8 cellular contexts compared by ENCODE assay signal in genomic region chr1:19483691-19484090, GRCh38. TPM values are rescaled to one million over a fixed set of nuclear protein-coding genes. Genes with fewer than 3 reads are reported as not detected.
DNase-seq lines count a peak whose midpoint lies in the region; ATAC-seq and TF ChIP-seq lines count a peak whose summit lies in the region.

No MANE protein-coding gene starts in this region.

- no peak overlapping the region for H2BK20ac ChIP-seq in H9 (ENCODE audit: low read depth, low read length, poor library complexity, severe bottlenecking)

- POLR2A ChIA-PET in activated CD4-positive, alpha-beta memory T cell treated with anti-CD3 and anti-CD28 coated beads, Interleukin-2, amount 10 ng/mL, durations not matched to agents 7 days and 5 days (lab: Charles Lee) = interaction anchor here (0.9 to 9.8 kb wide), 7 partner anchors 9 to 93 kb away, joined by 3 to 107 read pairs (median 8); no protein-coding TSS in a partner anchor

- ATAC-seq in GM18511 (IDR thresholded peaks at IDR 0.05; ENCODE audit: unreplicated experiment) = no peak
- ATAC-seq in left colon = no peak
- ATAC-seq in GM18868 (IDR thresholded peaks at IDR 0.05; ENCODE audit: unreplicated experiment) = no peak

- H4K20me1 ChIP-seq in H9 (ENCODE audit: control insufficient read depth, insufficient read depth, insufficient read length) = no peaks in the 10 kb centered on the region

- no peak overlapping the region for H3T11ph ChIP-seq in H9 (ENCODE audit: low read length)

- no peak overlapping the region for H2BK5ac ChIP-seq in H9 (ENCODE audit: insufficient read length, low read length)

- H4K91ac ChIP-seq in H9 (ENCODE audit: insufficient read length, low read depth, low read length) = no peak overlapping the region

- H3K27me3 ChIP-seq in H9 (ENCODE audit: insufficient read depth, low read length) (no peaks in the 10 kb centered on the region), iPS-15b (ENCODE audit: control insufficient read depth, insufficient read depth, low read length) (no peaks in the 10 kb centered on the region), spleen (replicated peaks in 1 of 7) (no peaks in the 10 kb centered on the region)

- H3K18ac ChIP-seq in H9 (ENCODE audit: insufficient read length, low read depth, low read length) = no peak overlapping the region

- peaks cover 42% of the 10 kb centered on the region for H3K4me1 ChIP-seq in H9 (ENCODE audit: insufficient read depth, low read length)
- H3K4me1 ChIP-seq in iPS-15b (ENCODE audit: control insufficient read depth, insufficient read depth, low read length) = peaks cover 42% of the 10 kb centered on the region
- peaks cover 70 to 92% (median 82%) of the 10 kb centered on the region in 6 donors for H3K4me1 ChIP-seq in spleen

- H3K36me3 ChIP-seq in iPS-15b (ENCODE audit: control insufficient read depth, insufficient read depth, low read length) = peaks cover 3% of the 10 kb centered on the region
- peaks cover 0 to 52% (median 4%) of the 10 kb centered on the region in 6 donors for H3K36me3 ChIP-seq in spleen

- peak overlapping the region in 1 of 3 experiments; percentile 82; a peak in 4 of 7 replicates for H3K27ac Mint-ChIP-seq in H9
- peak overlapping the region; percentile 92 for H3K27ac Mint-ChIP-seq in activated CD4-positive, alpha-beta memory T cell treated with anti-CD3 and anti-CD28 coated beads, Interleukin-2, amount 10 ng/mL, durations not matched to agents 7 days and 5 days

- H2BK120ac ChIP-seq in H9 (ENCODE audit: low read depth, low read length, poor library complexity, severe bottlenecking) = no peak overlapping the region

- no peak overlapping the region for H2BK12ac ChIP-seq in H9 (ENCODE audit: insufficient read length, low read depth, low read length)

- peaks cover 12% of the 10 kb centered on the region for H3K79me1 ChIP-seq in H9 (ENCODE audit: insufficient read depth, low read depth, low read length, poor library complexity, severe bottlenecking)

- no peaks in the 10 kb centered on the region for H3K9me3 Mint-ChIP-seq in H9
- no peaks in the 10 kb centered on the region for H3K9me3 Mint-ChIP-seq in activated CD4-positive, alpha-beta memory T cell treated with anti-CD3 and anti-CD28 coated beads, Interleukin-2, amount 10 ng/mL, durations not matched to agents 7 days and 5 days

- peaks cover 55% of the 10 kb centered on the region for H3K79me2 ChIP-seq in H9 (ENCODE audit: insufficient read depth, low read length)

- no peaks in the 10 kb centered on the region for H3K9me3 ChIP-seq in H9 (ENCODE audit: control insufficient read depth, low read depth, low read length)
- H3K9me3 ChIP-seq in iPS-15b (ENCODE audit: control insufficient read depth, insufficient read depth, low read length) = no peaks in the 10 kb centered on the region
- H3K9me3 ChIP-seq in spleen = no peaks in the 10 kb centered on the region

- H3K4ac ChIP-seq in H9 (ENCODE audit: low read depth, low read length) = no peak overlapping the region

- intact Hi-C loops in spleen (cut with DNase I; ENCODE audit: low total_unique reads) = loop anchor here (10.0 kb wide), 1 partner anchor 111 kb away; a partner anchor contains a TSS
- intact Hi-C loops in left colon (cut with DNase I, micrococcal nuclease) = loop anchor here in 1 of 2 donors (5.0 kb wide), 1 partner anchor 164 kb away; no protein-coding TSS in a partner anchor

- WGBS in H9 (ENCODE audit: extremely low coverage, insufficient read length, low lambda C conversion rate) = no CpG with 5 or more reads among the region's 3 CpGs
- WGBS in spleen, 5 donors = 42 to 57% (median 45%) methylated on average over 3 of the region's 3 CpGs

- H3K4me1 Mint-ChIP-seq in H9 = peaks cover 59 to 66% of the 10 kb centered on the region in 2 experiments
- H3K4me1 Mint-ChIP-seq in activated CD4-positive, alpha-beta memory T cell treated with anti-CD3 and anti-CD28 coated beads, Interleukin-2, amount 10 ng/mL, durations not matched to agents 7 days and 5 days = peaks cover 74% of the 10 kb centered on the region

- peaks cover 8% of the 10 kb centered on the region for H3K23me2 ChIP-seq in H9 (ENCODE audit: insufficient read length, low read depth, low read length, poor library complexity, severe bottlenecking)

- H3K4me3 ChIP-seq in iPS-15b (ENCODE audit: low read depth, low read length) (peak overlapping the region; percentile 96), spleen (peak overlapping the region; percentile 76 to 99 (median 94))

- no peak overlapping the region for H4K8ac ChIP-seq in H9 (replicated peaks; ENCODE audit: insufficient read length, low read depth, low read length)

- no peak overlapping the region for H3K14ac ChIP-seq in H9 (ENCODE audit: insufficient read depth, low read length)

- DNase-seq in H9 (no peak), spleen (no peak), left colon (no peak), hepatic stellate cell (ENCODE audit: low spot score) (no peak)
- DNase-seq in activated CD4-positive, alpha-beta memory T cell treated with anti-CD3 and anti-CD28 coated beads, Interleukin-2, amount 10 ng/mL, durations not matched to agents 7 days and 5 days = no peak

- H3K27ac ChIP-seq in H9 (ENCODE audit: insufficient read length, low read depth, low read length) (no peak overlapping the region), spleen (peak overlapping the region in 7 of 8 donors; percentile 5 to 100 (median 99))

- H3K36me3 Mint-ChIP-seq in H9 (ENCODE audit: insufficient read depth in 1 of 3, low read depth in 3 of 3) = peaks cover 13 to 20% (median 19%) of the 10 kb centered on the region in 3 experiments
- peaks cover 53% of the 10 kb centered on the region for H3K36me3 Mint-ChIP-seq in activated CD4-positive, alpha-beta memory T cell treated with anti-CD3 and anti-CD28 coated beads, Interleukin-2, amount 10 ng/mL, durations not matched to agents 7 days and 5 days (ENCODE audit: low read depth)

- no peak overlapping the region for H2AFZ ChIP-seq in H9 (ENCODE audit: low read length)

- no peak overlapping the region for H3K56ac ChIP-seq in H9 (ENCODE audit: insufficient read length, low read depth, low read length)

- peak overlapping the region; percentile 95 for H3K4me3 Mint-ChIP-seq in H9
- H3K4me3 Mint-ChIP-seq in activated CD4-positive, alpha-beta memory T cell treated with anti-CD3 and anti-CD28 coated beads, Interleukin-2, amount 10 ng/mL, durations not matched to agents 7 days and 5 days = peak overlapping the region; percentile 92

- TF ChIP-seq POLR2A in spleen (IDR thresholded peaks at IDR 0.05) = no peak

- peak overlapping the region; percentile 41 for H3K4me2 ChIP-seq in H9 (ENCODE audit: insufficient read depth, insufficient read length, low read length)

- TF ChIP-seq CTCF in H9 (conservative IDR thresholded peaks at IDR 0.05) (no peak), spleen (IDR thresholded peaks at IDR 0.05 in 8 of 11, conservative IDR thresholded peaks at IDR 0.05 in 3 of 11) (no peak)

- H3K27me3 Mint-ChIP-seq in H9 (ENCODE audit: low read depth) = no peaks in the 10 kb centered on the region
- no peaks in the 10 kb centered on the region for H3K27me3 Mint-ChIP-seq in activated CD4-positive, alpha-beta memory T cell treated with anti-CD3 and anti-CD28 coated beads, Interleukin-2, amount 10 ng/mL, durations not matched to agents 7 days and 5 days

- H3K23ac ChIP-seq in H9 (ENCODE audit: insufficient read length, low read depth, low read length) = no peak overlapping the region

- H2BK15ac ChIP-seq in H9 (ENCODE audit: low read depth, low read length) = no peak overlapping the region

- H3K9ac ChIP-seq in H9 (ENCODE audit: extremely low read depth, insufficient read length, low read length) (no peak overlapping the region), iPS-15b (ENCODE audit: low read depth, low read length) (no peak overlapping the region)

- no peak overlapping the region for H4K5ac ChIP-seq in H9 (ENCODE audit: insufficient read length, low read depth, low read length)

- CTCF ChIA-PET in activated CD4-positive, alpha-beta memory T cell treated with anti-CD3 and anti-CD28 coated beads, Interleukin-2, amount 10 ng/mL, durations not matched to agents 7 days and 5 days (lab: Charles Lee) = interaction anchor here (0.9 to 2.1 kb wide), 6 partner anchors 12 to 170 kb away, joined by 3 to 9 read pairs (median 4); no protein-coding TSS in a partner anchor

- no peak overlapping the region for H2AK5ac ChIP-seq in H9 (ENCODE audit: insufficient read length, low read length)

RNA-seq across cellular contexts. Expression of gene CAPZB, which starts 1.6 kb away (rescaled TPM):
- 343 and 348 TPM in 2 replicates for total RNA-seq in H9 (2021)
- 100 to 1,000 TPM; 537 to 565 TPM for total RNA-seq in activated CD4-positive, alpha-beta memory T cell treated with anti-CD3 and anti-CD28 coated beads, Interleukin-2, amount 10 ng/mL, durations not matched to agents 7 days and 5 days
- total RNA-seq in spleen = 100 to 1,000 TPM; 139 to 386 (median 302) TPM
- 100 to 1,000 TPM; 221 to 281 (median 274) TPM for polyA plus RNA-seq in spleen
- total RNA-seq in left colon = 100 to 1,000 TPM; 340 to 367 TPM
